2 cellular contexts compared by ENCODE assay signal in the genomic region with DNA sequence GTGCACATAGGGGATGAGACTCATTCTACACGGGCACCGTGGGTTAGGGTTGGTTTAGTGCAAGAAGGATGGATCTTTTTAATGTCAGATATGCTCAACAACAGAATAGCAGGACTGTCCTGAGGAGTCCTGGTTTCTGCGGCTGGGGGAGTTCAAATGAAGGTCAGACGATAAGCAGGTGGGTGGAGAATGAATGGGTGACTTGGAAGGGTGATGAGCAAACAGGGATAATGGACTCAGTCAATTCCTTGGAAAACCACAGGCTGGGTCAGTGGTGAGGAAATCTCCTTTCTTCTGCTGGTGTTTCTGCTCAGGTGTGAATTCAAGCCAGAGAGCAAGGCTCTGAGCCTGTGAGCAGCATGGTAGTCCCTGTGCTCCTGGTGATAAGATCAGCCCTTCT.
TF ChIP-seq lines count a peak whose summit lies in the region.

No MANE protein-coding gene starts in this region.

TF ChIP-seq in SK-N-SH treated with all-trans-retinoic acid at 6 μM for 48 hours, 23 proteins besides CTCF, POLR2A, EP300 and RAD21 (continued from another document):
- TF ChIP-seq, protein P1, sequence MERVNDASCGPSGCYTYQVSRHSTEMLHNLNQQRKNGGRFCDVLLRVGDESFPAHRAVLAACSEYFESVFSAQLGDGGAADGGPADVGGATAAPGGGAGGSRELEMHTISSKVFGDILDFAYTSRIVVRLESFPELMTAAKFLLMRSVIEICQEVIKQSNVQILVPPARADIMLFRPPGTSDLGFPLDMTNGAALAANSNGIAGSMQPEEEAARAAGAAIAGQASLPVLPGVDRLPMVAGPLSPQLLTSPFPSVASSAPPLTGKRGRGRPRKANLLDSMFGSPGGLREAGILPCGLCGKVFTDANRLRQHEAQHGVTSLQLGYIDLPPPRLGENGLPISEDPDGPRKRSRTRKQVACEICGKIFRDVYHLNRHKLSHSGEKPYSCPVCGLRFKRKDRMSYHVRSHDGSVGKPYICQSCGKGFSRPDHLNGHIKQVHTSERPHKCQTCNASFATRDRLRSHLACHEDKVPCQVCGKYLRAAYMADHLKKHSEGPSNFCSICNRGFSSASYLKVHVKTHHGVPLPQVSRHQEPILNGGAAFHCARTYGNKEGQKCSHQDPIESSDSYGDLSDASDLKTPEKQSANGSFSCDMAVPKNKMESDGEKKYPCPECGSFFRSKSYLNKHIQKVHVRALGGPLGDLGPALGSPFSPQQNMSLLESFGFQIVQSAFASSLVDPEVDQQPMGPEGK (CRISPR knock-in tag; IDR thresholded peaks at IDR 0.05; ENCODE audit: borderline replicate concordance) = no peak
- TF ChIP-seq OSR1 (CRISPR knock-in tag; IDR thresholded peaks at IDR 0.05) = no peak
- TF ChIP-seq ZNF565 (CRISPR knock-in tag; conservative IDR thresholded peaks at IDR 0.05; ENCODE audit: low read depth) = no peak
- TF ChIP-seq SNAI2 (CRISPR knock-in tag; IDR thresholded peaks at IDR 0.05) = no peak
- TF ChIP-seq ZNF70 (CRISPR knock-in tag; IDR thresholded peaks at IDR 0.05) = no peak
- TF ChIP-seq ZFP30 (CRISPR knock-in tag; IDR thresholded peaks at IDR 0.05) = no peak
- TF ChIP-seq TCF4 (CRISPR knock-in tag; IDR thresholded peaks at IDR 0.05; ENCODE audit: borderline replicate concordance) = no peak
- TF ChIP-seq, protein P2, sequence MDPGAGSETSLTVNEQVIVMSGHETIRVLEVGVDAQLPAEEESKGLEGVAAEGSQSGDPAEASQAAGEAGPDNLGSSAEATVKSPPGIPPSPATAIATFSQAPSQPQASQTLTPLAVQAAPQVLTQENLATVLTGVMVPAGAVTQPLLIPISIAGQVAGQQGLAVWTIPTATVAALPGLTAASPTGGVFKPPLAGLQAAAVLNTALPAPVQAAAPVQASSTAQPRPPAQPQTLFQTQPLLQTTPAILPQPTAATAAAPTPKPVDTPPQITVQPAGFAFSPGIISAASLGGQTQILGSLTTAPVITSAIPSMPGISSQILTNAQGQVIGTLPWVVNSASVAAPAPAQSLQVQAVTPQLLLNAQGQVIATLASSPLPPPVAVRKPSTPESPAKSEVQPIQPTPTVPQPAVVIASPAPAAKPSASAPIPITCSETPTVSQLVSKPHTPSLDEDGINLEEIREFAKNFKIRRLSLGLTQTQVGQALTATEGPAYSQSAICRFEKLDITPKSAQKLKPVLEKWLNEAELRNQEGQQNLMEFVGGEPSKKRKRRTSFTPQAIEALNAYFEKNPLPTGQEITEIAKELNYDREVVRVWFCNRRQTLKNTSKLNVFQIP (CRISPR knock-in tag; IDR thresholded peaks at IDR 0.05; ENCODE audit: borderline replicate concordance, low read depth) = no peak
- no peak for TF ChIP-seq RARB (CRISPR knock-in tag; IDR thresholded peaks at IDR 0.05)
- TF ChIP-seq TOX (CRISPR knock-in tag; IDR thresholded peaks at IDR 0.05; ENCODE audit: borderline replicate concordance) = no peak
- TF ChIP-seq GLIS3 (CRISPR knock-in tag; IDR thresholded peaks at IDR 0.05) = no peak
TF ChIP-seq in SK-N-SH treated with all-trans-retinoic acid at 6 μM for 48 hours: peak in this region for 0.

TF ChIP-seq in SK-N-SH, 30 proteins besides CTCF, POLR2A, EP300 and RAD21 (continued from another document):
- TF ChIP-seq, protein P3, sequence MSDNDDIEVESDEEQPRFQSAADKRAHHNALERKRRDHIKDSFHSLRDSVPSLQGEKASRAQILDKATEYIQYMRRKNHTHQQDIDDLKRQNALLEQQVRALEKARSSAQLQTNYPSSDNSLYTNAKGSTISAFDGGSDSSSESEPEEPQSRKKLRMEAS (IDR thresholded peaks at IDR 0.05; ENCODE audit: low read depth) = no peak
- TF ChIP-seq, protein P4, sequence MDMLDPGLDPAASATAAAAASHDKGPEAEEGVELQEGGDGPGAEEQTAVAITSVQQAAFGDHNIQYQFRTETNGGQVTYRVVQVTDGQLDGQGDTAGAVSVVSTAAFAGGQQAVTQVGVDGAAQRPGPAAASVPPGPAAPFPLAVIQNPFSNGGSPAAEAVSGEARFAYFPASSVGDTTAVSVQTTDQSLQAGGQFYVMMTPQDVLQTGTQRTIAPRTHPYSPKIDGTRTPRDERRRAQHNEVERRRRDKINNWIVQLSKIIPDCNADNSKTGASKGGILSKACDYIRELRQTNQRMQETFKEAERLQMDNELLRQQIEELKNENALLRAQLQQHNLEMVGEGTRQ (IDR thresholded peaks at IDR 0.05; ENCODE audit: borderline replicate concordance, low read depth, low read length) = no peak
- no peak for TF ChIP-seq RCOR1 (IDR thresholded peaks at IDR 0.05; ENCODE audit: low read length)
- no peak for TF ChIP-seq FOSL2 (IDR thresholded peaks at IDR 0.05; ENCODE audit: borderline replicate concordance, low read depth)
- TF ChIP-seq EZH2phosphoT487 (IDR thresholded peaks at IDR 0.05; ENCODE audit: borderline replicate concordance, low read depth) = no peak
- TF ChIP-seq FOXM1 (IDR thresholded peaks at IDR 0.05; ENCODE audit: low read depth) = no peak
- no peak for TF ChIP-seq ELF1 (IDR thresholded peaks at IDR 0.05)
- no peak for TF ChIP-seq NRF1 (IDR thresholded peaks at IDR 0.05; ENCODE audit: low read depth, low read length)
- no peak for TF ChIP-seq TAF1 (IDR thresholded peaks at IDR 0.05; ENCODE audit: borderline replicate concordance, low read depth, low read length)
- no peak for TF ChIP-seq RXRA (IDR thresholded peaks at IDR 0.05; ENCODE audit: borderline replicate concordance, low read depth)
